ENCODE assay signal across 17 cellular contexts in genomic region chr19:29586401-29586800, GRCh38.
"Had no signal": no experiment of that assay in that cellular context is flagged by ENCODE, and none has a peak within 500 bp of the region (broad histone marks: within the 10 kb centered on the region; RNA-seq: fewer than 3 reads in every experiment).

No MANE protein-coding gene starts in this region.

- H3K36me3 Mint-ChIP-seq: brain, immature natural killer cell had no signal

- H3K27ac Mint-ChIP-seq: brain had no signal

- H3K4me1 Mint-ChIP-seq: brain had no signal

- H3K36me3 ChIP-seq: gastrocnemius medialis, heart left ventricle, pancreas had no signal

- H3K9me3 ChIP-seq: gastrocnemius medialis, pancreas had no signal

- DNase-seq: activated CD4-positive, CD25-positive, alpha-beta regulatory T cell treated with anti-CD3 and anti-CD28 coated beads, Interleukin-2, amount 50 U/mL, for 72 hours; activated effector memory CD4-positive, alpha-beta T cell treated with anti-CD3 and anti-CD28 coated beads, Interleukin-2, amount 50 U/mL, for 16 hours; activated T-cell treated with anti-CD3 and anti-CD28 coated beads, Interleukin-2, amount 50 U/mL, for 1 hour; amygdala; cortex of kidney; effector CD4-positive, alpha-beta T cell; gastrocnemius medialis; heart left ventricle; immature natural killer cell; naive thymus-derived CD4-positive, alpha-beta T cell; pancreas; stimulated activated CD4-positive, alpha-beta T cell treated with anti-CD3 and anti-CD28 coated beads, Interleukin-2, amount 100 ng/mL, for 24 hours; T-helper 9 cell had no signal

- H3K4me3 ChIP-seq: gastrocnemius medialis, heart left ventricle, lung, pancreas had no signal

- H3K4me1 ChIP-seq: gastrocnemius medialis, heart left ventricle, pancreas had no signal

- FAIRE-seq: endothelial cell of umbilical vein, pancreas had no signal

- H3K27ac ChIP-seq: gastrocnemius medialis, heart left ventricle, pancreas had no signal

- H3K4me3 Mint-ChIP-seq: brain had no signal

- H3K27me3 Mint-ChIP-seq: activated naive CD8-positive, alpha-beta T cell had no signal
